Comparison of ENCODE assay signal across 8 cellular contexts in the genomic region with DNA sequence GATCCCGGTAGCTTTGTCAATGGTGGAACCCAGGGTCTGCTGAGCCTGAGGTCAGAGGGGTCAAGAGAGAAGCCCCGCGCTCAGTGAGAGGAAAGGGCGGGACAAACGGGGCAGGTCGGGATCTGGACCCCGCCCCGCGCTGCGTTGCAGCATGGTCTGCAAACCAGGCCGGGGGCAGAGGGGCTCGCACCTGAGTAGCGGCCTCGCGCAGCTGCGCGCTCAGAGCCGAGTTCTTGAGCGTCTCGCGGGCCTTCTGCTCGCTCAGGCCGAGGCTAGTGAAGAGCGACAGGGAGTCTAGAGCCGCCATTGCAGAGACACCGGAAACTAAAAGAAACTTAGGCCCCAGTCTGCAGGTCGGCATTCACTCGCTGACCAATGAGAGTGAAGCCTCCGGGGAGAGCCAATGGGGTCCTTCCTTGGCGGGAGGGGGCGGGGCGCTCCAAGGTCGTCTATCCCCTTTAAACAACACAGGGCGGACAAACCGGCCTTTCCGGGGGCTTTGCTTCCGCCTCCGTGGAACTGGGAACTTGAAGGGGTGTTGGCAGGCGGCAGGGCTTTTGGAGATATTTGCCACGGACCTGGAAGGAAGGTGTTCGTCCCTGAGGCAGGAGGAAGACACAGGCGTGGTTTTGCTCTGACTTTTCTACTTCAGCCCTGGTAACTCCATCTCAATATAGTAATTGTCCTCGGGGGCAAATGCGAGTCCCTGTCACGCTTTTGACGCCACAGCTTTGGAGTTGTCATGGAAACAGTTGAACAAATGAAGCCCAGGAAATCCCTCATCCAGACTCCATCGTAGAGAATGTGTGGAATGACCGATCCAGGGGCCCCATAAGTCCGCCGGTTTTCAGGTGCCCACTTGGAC. TPM values are rescaled to one million over a fixed set of nuclear protein-coding genes. Genes with fewer than 3 reads are reported as not detected.
A peak's percentile ranks its signal among the peaks of the same experiment; 100 is the strongest.
DNase-seq lines count a peak whose midpoint lies in the region; ATAC-seq and TF ChIP-seq lines count a peak whose summit lies in the region.

A gene (minus strand): TSS at position 331 of the 865 bp plus-strand sequence. CDS start 24 bp downstream, at position 307.

- no peaks in the 10 kb centered on the region for H3K27me3 ChIP-seq in kidney epithelial cell (ENCODE audit: control insufficient read depth, insufficient read depth, low read length)

- no peaks in the 10 kb centered on the region for H3K36me3 ChIP-seq in kidney epithelial cell (ENCODE audit: control insufficient read depth, insufficient read depth, low read length)

- TF ChIP-seq CTCF in AG09319 (IDR thresholded peaks at IDR 0.05; ENCODE audit: low read depth, low read length) (no peak), kidney epithelial cell (IDR thresholded peaks at IDR 0.05; ENCODE audit: insufficient read depth, low read length, poor library complexity, severe bottlenecking) (no peak)

- ATAC-seq in GM19035 (IDR thresholded peaks at IDR 0.05; ENCODE audit: unreplicated experiment): peak; percentile 94
- peak; percentile 78 for ATAC-seq in HG03378 (IDR thresholded peaks at IDR 0.05; ENCODE audit: unreplicated experiment)

- H3K4me3 ChIP-seq in kidney epithelial cell (ENCODE audit: low read depth, low read length): peak within 1 kb of the TSS; percentile 76

- peak; percentile 77 for DNase-seq in AG09319 (ENCODE audit: extremely low read depth, low read depth)
- DNase-seq in NCI-H510A (lab: John Stamatoyannopoulos, UW): peak; percentile 70
- DNase-seq in activated CD4-positive, alpha-beta T cell treated with anti-CD3 and anti-CD28 coated beads for 24 hours (ENCODE audit: low read depth in 2 of 2): peak; percentile 81
- peak; percentile 97 for DNase-seq in cerebellum (ENCODE audit: low spot score)
- DNase-seq in kidney epithelial cell (ENCODE audit: low read depth): peak; percentile 70
- peak; percentile 94 for DNase-seq in stimulated activated CD4-positive, alpha-beta T cell treated with anti-CD3 and anti-CD28 coated beads, Interleukin-15, amount 100 ng/mL, for 24 hours

RNA-seq across cellular contexts. Expression of the gene that starts here (rescaled TPM):
- total RNA-seq in cerebellum (150 TPM), kidney epithelial cell (279 and 320 TPM in 2 replicates)

Comparison
In these comparisons a context has a peak if more than half of its experiments do, and no peak if none do; other contexts are left out.
1. Peak in every context shown above with its lines: DNase-seq, ATAC-seq and H3K4me3 ChIP-seq.